In the genomic region with DNA sequence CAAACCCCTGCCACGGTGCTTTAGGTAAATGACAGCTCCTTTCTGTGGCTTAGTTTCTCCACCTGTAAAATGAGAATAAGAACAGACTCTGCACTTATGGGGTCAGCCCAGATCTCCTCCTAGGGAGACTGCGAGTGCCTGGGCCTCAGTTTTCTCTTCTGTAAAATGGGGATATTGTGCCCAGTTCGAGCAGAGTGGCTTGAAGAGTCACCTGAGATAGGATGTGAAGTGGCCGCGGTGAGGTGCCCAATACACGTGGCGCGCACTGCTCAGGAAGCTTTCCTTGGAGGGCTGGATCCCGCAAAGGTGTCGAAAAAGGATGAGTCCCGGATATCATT, we compare ENCODE assay signal across 10 cellular contexts. TPM values are rescaled to one million over a fixed set of nuclear protein-coding genes. Genes with fewer than 3 reads are reported as not detected.
DNase-seq lines count a peak whose midpoint lies in the region; ATAC-seq, FAIRE-seq and TF ChIP-seq lines count a peak whose summit lies in the region.
"Had no signal": no experiment of that assay in that cellular context is flagged by ENCODE, and none has a peak within 500 bp of the region (broad histone marks: within the 10 kb centered on the region; RNA-seq: fewer than 3 reads in every experiment).

No MANE protein-coding gene starts in this region.

- H3K79me2 ChIP-seq in HepG2 (ENCODE audit: insufficient read depth, low read length): no peaks in the 10 kb centered on the region

- CTCF ChIA-PET in activated CD4-positive, alpha-beta T cell treated with anti-CD3 and anti-CD28 coated beads for 36 hours (lab: Charles Lee): interaction anchor here (1.2 to 3.0 kb wide), 2 partner anchors 12 to 40 kb away, joined by 4 to 19 read pairs; no protein-coding TSS in a partner anchor
- CTCF ChIA-PET in HepG2 (lab: Yijun Ruan, JAX; ENCODE audit: low intra/inter-chr PET ratio, low total read pairs): interaction anchor here (2.7 kb wide), 1 partner anchor 40 kb away, joined by 11 read pairs; no protein-coding TSS in a partner anchor

- H4K20me1 ChIP-seq in HepG2 (ENCODE audit: insufficient read depth, low read length): no peaks in the 10 kb centered on the region

- H3K36me3 ChIP-seq in HepG2 (replicated peaks in 1 of 2; ENCODE audit: control insufficient read depth in 1 of 2, insufficient read depth in 2 of 2, low read length in 2 of 2) (no peaks in the 10 kb centered on the region), thymus (ENCODE audit: control insufficient read depth, insufficient read depth) (no peaks in the 10 kb centered on the region)

- peaks cover 49% of the 10 kb centered on the region for H3K4me1 ChIP-seq in HepG2 (ENCODE audit: insufficient read depth, low read length)
- H3K4me1 ChIP-seq in thymus (ENCODE audit: control insufficient read depth, insufficient read depth, low read length): peaks cover 15% of the 10 kb centered on the region

- H3K27me3 ChIP-seq in HepG2 (ENCODE audit: control insufficient read depth in 1 of 2, insufficient read depth in 2 of 2, low read length in 2 of 2): peaks cover 7 to 44% of the 10 kb centered on the region in 2 experiments
- peaks cover 2% of the 10 kb centered on the region for H3K27me3 ChIP-seq in thymus (ENCODE audit: control insufficient read depth, insufficient read depth)

- no peak overlapping the region for H3K27ac Mint-ChIP-seq in activated CD4-positive, alpha-beta T cell treated with anti-CD3 and anti-CD28 coated beads for 36 hours
- no peak overlapping the region for H3K27ac Mint-ChIP-seq in activated naive CD8-positive, alpha-beta T cell treated with anti-CD3 and anti-CD28 coated beads, Interleukin-2, amount 10 ng/mL, durations not matched to agents 7 days and 5 days

- 63% methylated on average over 11 of the region's 11 CpGs for WGBS in HepG2 (ENCODE audit: low lambda C conversion rate)
- WGBS in thymus: 68% methylated on average over 11 of the region's 11 CpGs

- in situ Hi-C loops in HepG2 (cut with HindIII; ENCODE audit: extremely low pct_ligation_motif_present, low pct_unique_long_range_greater_than_20kb): no loop called here
- in situ Hi-C loops in GM13976 (cut with MboI; ENCODE audit: low sequenced_read_pairs, unreplicated experiment): no loop called here

- H3K9ac ChIP-seq in HepG2 (ENCODE audit: insufficient read depth, low read depth, low read length): no peak overlapping the region

- H2AFZ ChIP-seq in HepG2 (ENCODE audit: low read length): no peak overlapping the region

- H3K4me1 Mint-ChIP-seq in activated CD4-positive, alpha-beta T cell treated with anti-CD3 and anti-CD28 coated beads for 36 hours: peaks cover 16% of the 10 kb centered on the region
- H3K4me1 Mint-ChIP-seq in activated naive CD8-positive, alpha-beta T cell treated with anti-CD3 and anti-CD28 coated beads, Interleukin-2, amount 10 ng/mL, durations not matched to agents 7 days and 5 days: peaks cover 23% of the 10 kb centered on the region

- no peaks in the 10 kb centered on the region for H3K9me3 ChIP-seq in HepG2 (ENCODE audit: low read length)
- no peaks in the 10 kb centered on the region for H3K9me3 ChIP-seq in thymus (ENCODE audit: control insufficient read depth)

- H3K4me3 ChIP-seq in HepG2 (replicated peaks in 1 of 3; ENCODE audit: insufficient read depth in 1 of 3, low read depth in 2 of 3, low read length in 3 of 3): peak overlapping the region in 2 of 3 experiments; percentile 66 to 77; a peak in 3 of 6 replicates
- H3K4me3 ChIP-seq in thymus (ENCODE audit: low read length): peak overlapping the region; percentile 57

- intact Hi-C loops in activated CD4-positive, alpha-beta T cell treated with anti-CD3 and anti-CD28 coated beads for 36 hours (cut with DNase I, micrococcal nuclease): no loop called here
- intact Hi-C loops in HepG2 (cut with micrococcal nuclease; ENCODE audit: unreplicated experiment): no loop called here

- no peaks in the 10 kb centered on the region for H3K9me3 Mint-ChIP-seq in activated CD4-positive, alpha-beta T cell treated with anti-CD3 and anti-CD28 coated beads for 36 hours (ENCODE audit: low read depth)
- no peaks in the 10 kb centered on the region for H3K9me3 Mint-ChIP-seq in activated naive CD8-positive, alpha-beta T cell treated with anti-CD3 and anti-CD28 coated beads, Interleukin-2, amount 10 ng/mL, durations not matched to agents 7 days and 5 days

- DNase-seq in activated CD4-positive, alpha-beta T cell treated with anti-CD3 and anti-CD28 coated beads for 36 hours: no peak
- no peak for DNase-seq in activated CD4-positive, alpha-beta T cell treated with anti-CD3 and anti-CD28 coated beads for 1 hour
- DNase-seq in activated naive CD8-positive, alpha-beta T cell treated with anti-CD3 and anti-CD28 coated beads, Interleukin-2, amount 10 ng/mL, durations not matched to agents 7 days and 5 days: no peak
- no peak for DNase-seq in HepG2 (ENCODE audit: low spot score)
- no peak for DNase-seq in GM13976 (ENCODE audit: low spot score)
- DNase-seq in dedifferentiated amniotic fluid mesenchymal stem cell (ENCODE audit: extremely low spot score): no peak
- DNase-seq in amygdala (lab: John Stamatoyannopoulos, UW): no peak
- DNase-seq: NCI-H2227 treated with DMSO at 0.1 percent for 48 hours had no signal

- FAIRE-seq in HepG2 (lab: Jason Lieb, UNC): no peak
- FAIRE-seq: D721Med had no signal

- no peak for ATAC-seq in activated CD4-positive, alpha-beta T cell treated with anti-CD3 and anti-CD28 coated beads for 36 hours
- ATAC-seq in activated naive CD8-positive, alpha-beta T cell treated with anti-CD3 and anti-CD28 coated beads, Interleukin-2, amount 10 ng/mL, durations not matched to agents 7 days and 5 days (ENCODE audit: low read depth): no peak
- ATAC-seq in HepG2: no peak

- H3K27ac ChIP-seq in HepG2 (ENCODE audit: extremely low read length, insufficient read depth, low read length) (no peak overlapping the region), thymus (ENCODE audit: low read depth) (no peak overlapping the region)

- TF ChIP-seq POLR2A in HepG2 (IDR thresholded peaks at IDR 0.05; ENCODE audit: insufficient read depth in 1 of 2, low read depth in 2 of 2, low read length in 2 of 2): no peak

- no peaks in the 10 kb centered on the region for H3K36me3 Mint-ChIP-seq in activated CD4-positive, alpha-beta T cell treated with anti-CD3 and anti-CD28 coated beads for 36 hours (ENCODE audit: low read depth)
- no peaks in the 10 kb centered on the region for H3K36me3 Mint-ChIP-seq in activated naive CD8-positive, alpha-beta T cell treated with anti-CD3 and anti-CD28 coated beads, Interleukin-2, amount 10 ng/mL, durations not matched to agents 7 days and 5 days

- peak overlapping the region; percentile 37 for H3K4me3 Mint-ChIP-seq in activated CD4-positive, alpha-beta T cell treated with anti-CD3 and anti-CD28 coated beads for 36 hours
- H3K4me3 Mint-ChIP-seq in activated naive CD8-positive, alpha-beta T cell treated with anti-CD3 and anti-CD28 coated beads, Interleukin-2, amount 10 ng/mL, durations not matched to agents 7 days and 5 days: peak overlapping the region; percentile 22

- TF ChIP-seq RAD21 in HepG2 (CRISPR knock-in tag; IDR thresholded peaks at IDR 0.05): no peak

- no TSS peak for BruUV-seq in HepG2 (replicated peaks; lab: Mats Ljungman, UMichigan)

- H3K27me3 Mint-ChIP-seq in activated CD4-positive, alpha-beta T cell treated with anti-CD3 and anti-CD28 coated beads for 36 hours: peaks cover 30% of the 10 kb centered on the region
- peaks cover 51% of the 10 kb centered on the region for H3K27me3 Mint-ChIP-seq in activated naive CD8-positive, alpha-beta T cell treated with anti-CD3 and anti-CD28 coated beads, Interleukin-2, amount 10 ng/mL, durations not matched to agents 7 days and 5 days

- peak overlapping the region; percentile 85 for H3K4me2 ChIP-seq in HepG2 (ENCODE audit: low read depth, low read length)

- TF ChIP-seq CTCF in HepG2 (CRISPR knock-in tag; IDR thresholded peaks at IDR 0.05) (no peak), GM13976 (IDR thresholded peaks at IDR 0.05; ENCODE audit: borderline replicate concordance, control extremely low read depth, extremely low read depth, insufficient read depth, missing control alignments) (no peak)

- no peak for TF ChIP-seq EP300 in HepG2 (IDR thresholded peaks at IDR 0.05; ENCODE audit: low read depth in 2 of 2, low read length in 2 of 2)
- no peak for TF ChIP-seq EP300 in HepG2 (CRISPR knock-in tag; IDR thresholded peaks at IDR 0.05; ENCODE audit: borderline replicate concordance)

- POLR2A ChIA-PET in activated CD4-positive, alpha-beta T cell treated with anti-CD3 and anti-CD28 coated beads for 36 hours (lab: Charles Lee): no interaction called here
- POLR2A ChIA-PET in activated naive CD8-positive, alpha-beta T cell treated with anti-CD3 and anti-CD28 coated beads, Interleukin-2, amount 10 ng/mL, durations not matched to agents 7 days and 5 days (lab: Charles Lee): no interaction called here
- POLR2A ChIA-PET in HepG2 (lab: Yijun Ruan, JAX): interaction anchor here (1.5 kb wide), 1 partner anchor 40 kb away, joined by 4 read pairs; no protein-coding TSS in a partner anchor

RNA-seq across cellular contexts. Expression of a gene that starts 0.5 kb away (rescaled TPM):
- total RNA-seq in activated CD4-positive, alpha-beta T cell treated with anti-CD3 and anti-CD28 coated beads for 36 hours: not detected
- total RNA-seq in activated naive CD8-positive, alpha-beta T cell treated with anti-CD3 and anti-CD28 coated beads, Interleukin-2, amount 10 ng/mL, durations not matched to agents 7 days and 5 days: not detected
- total RNA-seq in HepG2 (2016; rRNA removed; fragmentation: Illumina TruSeq; extraction: Trizol): 0.21 and 0.82 TPM in 2 replicates
- 2.7 and 2.8 TPM in 2 replicates for total RNA-seq in HepG2 (2016; cell fraction: cytosol; rRNA removed; fragmentation: Illumina TruSeq; extraction: Trizol; ENCODE audit: low read depth)
- total RNA-seq in HepG2 (2016; cell fraction: insoluble cytoplasmic fraction; rRNA removed; fragmentation: Illumina TruSeq; extraction: Trizol): 0.09 and 0.26 TPM in 2 replicates
- 1.7 and 2.1 TPM in 2 replicates for total RNA-seq in HepG2 (2016; cell fraction: membrane; rRNA removed; fragmentation: Illumina TruSeq; extraction: Trizol)
- 0.25 and 0.50 TPM in 2 replicates for total RNA-seq in HepG2 (2016; cell fraction: nucleus; rRNA removed; fragmentation: Illumina TruSeq; extraction: Trizol)
- polyA plus RNA-seq in HepG2 (2011; rRNA removed) (0.45 and 0.81 TPM in 2 replicates), thymus (9.9 TPM)
- 0.37 and 1.1 TPM in 2 replicates for polyA plus RNA-seq in HepG2 (2011; cell fraction: cytosol; rRNA removed)
- 2.1 and 2.4 TPM in 2 replicates for polyA plus RNA-seq in HepG2 (2011; cell fraction: nucleus; rRNA removed)
- polyA plus RNA-seq in HepG2 (2012): 0.46 and 0.72 TPM in 2 replicates
- polyA plus RNA-seq in HepG2 (2016; cell fraction: cytosol; fragmentation: Illumina TruSeq; extraction: Trizol; ENCODE audit: low read depth): 2.6 and 3.8 TPM in 2 replicates
- polyA plus RNA-seq in HepG2 (2016; cell fraction: insoluble cytoplasmic fraction; fragmentation: Illumina TruSeq; extraction: Trizol; ENCODE audit: low read depth): 0.25 and 0.50 TPM in 2 replicates
- polyA plus RNA-seq in HepG2 (2016; cell fraction: membrane; fragmentation: Illumina TruSeq; extraction: Trizol; ENCODE audit: low read depth): 1.4 and 2.2 TPM in 2 replicates
- polyA plus RNA-seq in HepG2 (2016; cell fraction: nucleus; fragmentation: Illumina TruSeq; extraction: Trizol; ENCODE audit: insufficient read depth, low read depth): 1.0 TPM in 2 replicates
- polyA minus RNA-seq in HepG2 (2011; rRNA and poly(A)+ RNA removed; ENCODE audit: low replicate concordance): 0.09 and 2.4 TPM in 2 replicates
- polyA minus RNA-seq in HepG2 (2011; cell fraction: cytosol; rRNA and poly(A)+ RNA removed): not detected in 2 replicates
- polyA minus RNA-seq in HepG2 (2011; cell fraction: nucleus; rRNA and poly(A)+ RNA removed): 0.99 and 1.3 TPM in 2 replicates
